3 cellular contexts compared by ENCODE assay signal in the genomic region with DNA sequence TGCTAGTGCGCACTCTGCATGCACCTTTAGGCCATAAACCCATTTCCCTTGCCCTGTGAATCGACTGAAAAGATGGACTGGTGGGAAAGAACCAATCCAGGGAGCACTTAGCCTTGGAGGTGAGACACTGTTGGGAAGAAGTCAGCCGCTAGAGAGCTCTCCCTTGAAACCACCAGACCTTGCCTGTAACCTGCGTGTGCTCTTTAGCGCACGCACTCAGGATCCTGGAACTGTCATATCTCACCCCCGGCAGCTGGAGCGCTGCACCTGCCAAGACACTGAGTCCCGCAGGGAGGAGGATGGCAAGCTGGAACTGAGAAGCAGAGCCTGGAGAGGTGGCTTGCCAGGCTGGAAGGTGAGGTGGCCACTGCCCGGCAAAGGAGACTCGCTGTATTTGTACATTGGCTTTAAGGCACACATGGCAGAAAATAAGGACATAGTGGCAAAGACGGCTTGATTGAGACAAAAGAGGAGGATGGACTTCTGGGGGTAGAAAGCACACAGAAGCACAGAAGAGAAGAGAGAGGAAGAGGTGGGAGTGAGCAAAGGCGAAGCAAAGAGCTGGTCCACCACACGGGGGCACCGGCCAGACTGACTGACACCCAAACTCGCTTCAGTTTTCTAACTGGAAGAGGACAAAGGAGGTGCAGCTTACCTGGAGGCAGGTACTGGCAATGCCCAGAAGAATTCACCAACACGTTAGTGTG. TPM values are rescaled to one million over a fixed set of nuclear protein-coding genes. Genes with fewer than 3 reads are reported as not detected.
"Had no signal": no experiment of that assay in that cellular context is flagged by ENCODE, and none has a peak within 500 bp of the region (broad histone marks: within the 10 kb centered on the region; RNA-seq: fewer than 3 reads in every experiment).

No MANE protein-coding gene starts in this region.

RNA-seq across cellular contexts. Expression of a gene that starts 16.8 kb away (rescaled TPM):
- total RNA-seq: PC-9, RPMI7951, SJSA1 had no signal
